ENCODE assay signal across 8 cellular contexts in genomic region chr2:216283038-216283900, GRCh38.
DNase-seq lines count a peak whose midpoint lies in the region; ATAC-seq, FAIRE-seq and TF ChIP-seq lines count a peak whose summit lies in the region.

No MANE protein-coding gene starts in this region.

- H3K18ac ChIP-seq in H1 (ENCODE audit: extremely low read depth, low read length) = no peak overlapping the region

- H2BK20ac ChIP-seq in H1 (ENCODE audit: low read length) = 0 out of 2 replicates have a peak overlapping the region, but pooled peaks have one; percentile 27

- H2BK5ac ChIP-seq in H1 (ENCODE audit: low read depth, low read length) = peak overlapping the region; percentile 69; the same call in 1 of the 2 replicates

- DNase-seq in cardiac muscle cell (ENCODE audit: low read depth in 1 of 2, low spot score in 1 of 2) = peak in 1 of 2 donors; percentile 77
- DNase-seq in Right ventricle myocardium superior = no peak
- peak; percentile 83 to 95 for DNase-seq in H1 (ENCODE audit: low read depth in 1 of 2, low spot score in 2 of 2)
- DNase-seq in stimulated activated naive CD8-positive, alpha-beta T cell treated with anti-CD3 and anti-CD28 coated beads, Interleukin-15, Interleukin-2, amounts not matched to agents 100 U/mL and 50 U/mL, for 24 hours = peak; percentile 41
- no peak for DNase-seq in central memory CD4-positive, alpha-beta T cell
- no peak for DNase-seq in NCI-H187 treated with DMSO at 0.1 percent for 48 hours (lab: John Stamatoyannopoulos, UW)

- no peaks in the 10 kb centered on the region for H3K79me2 ChIP-seq in KMS-11 (ENCODE audit: insufficient read depth, low read depth)
- H3K79me2 ChIP-seq in H1 (ENCODE audit: control insufficient read depth in 1 of 2, insufficient read depth in 2 of 2, low read length in 2 of 2) = no peaks in the 10 kb centered on the region

- H3K27ac ChIP-seq in cardiac muscle cell = no peak overlapping the region
- no peak overlapping the region for H3K27ac ChIP-seq in KMS-11
- no peak overlapping the region for H3K27ac ChIP-seq in H1 (ENCODE audit: low read depth, low read length)

- 50% methylated on average over 11 of the region's 12 CpGs; no CpG with 5 or more reads in 1 of the 2 experiments for WGBS in H1 (ENCODE audit: extremely low coverage in 1 of 2, insufficient coverage in 1 of 2, insufficient read length in 1 of 2, insufficient replicate concordance in 2 of 2, low coverage in 1 of 2, low lambda C conversion rate in 2 of 2, missing lambda C conversion rate in 1 of 2), 2 experiments

- TF ChIP-seq RAD21 in H1 (IDR thresholded peaks at IDR 0.05 in 1 of 2, conservative IDR thresholded peaks at IDR 0.05 in 1 of 2; ENCODE audit: low read depth in 2 of 2, low read length in 2 of 2) = peak; percentile 76 to 83

- intact Hi-C loops in Right ventricle myocardium superior (cut with DNase I) = no loop called here

- peak overlapping the region; percentile 56; the same call in 1 of the 2 replicates for H2BK12ac ChIP-seq in H1 (ENCODE audit: low read depth, low read length)

- H3K36me3 ChIP-seq in cardiac muscle cell = no peaks in the 10 kb centered on the region
- no peaks in the 10 kb centered on the region for H3K36me3 ChIP-seq in KMS-11 (ENCODE audit: insufficient read depth)
- H3K36me3 ChIP-seq in H1 (ENCODE audit: control insufficient read depth in 2 of 4, insufficient read depth in 4 of 4, low read length in 3 of 4) = no peaks in the 10 kb centered on the region

- peak; percentile 69 for FAIRE-seq in H1 (lab: Jason Lieb, UNC)

- no peaks in the 10 kb centered on the region for H3K79me1 ChIP-seq in H1 (ENCODE audit: low read depth, low read length)

- no peak overlapping the region for H4K5ac ChIP-seq in H1 (ENCODE audit: insufficient read length, low read depth, low read length)

- H4K20me1 ChIP-seq in KMS-11 (ENCODE audit: insufficient read depth) (no peaks in the 10 kb centered on the region), H1 (replicated peaks in 1 of 2; ENCODE audit: control insufficient read depth in 1 of 2, insufficient read depth in 2 of 2, low read length in 2 of 2) (no peaks in the 10 kb centered on the region)

- no peak overlapping the region for H3K4ac ChIP-seq in H1 (replicated peaks; ENCODE audit: insufficient read length, low read depth, low read length)

- H3K23ac ChIP-seq in H1 (ENCODE audit: insufficient read length) = no peak overlapping the region

- TF ChIP-seq CTCF in cardiac muscle cell (IDR thresholded peaks at IDR 0.05; ENCODE audit: low read depth, low read length) = peak; percentile 41
- TF ChIP-seq CTCF in KMS-11 (conservative IDR thresholded peaks at IDR 0.05; ENCODE audit: low read depth, low read length) = peak; percentile 28; the same call in 1 of the 2 replicates
- TF ChIP-seq CTCF in H1 (IDR thresholded peaks at IDR 0.05; ENCODE audit: control extremely low read depth in 1 of 3, insufficient read depth in 1 of 3, low read depth in 1 of 3, low read length in 3 of 3) = peak; percentile 88 to 100 (median 99)

- H2BK120ac ChIP-seq in H1 (replicated peaks; ENCODE audit: low read depth, low read length) = no peak overlapping the region

- POLR2A ChIA-PET in H1 (lab: Charles Lee; ENCODE audit: partially characterized antibody) = interaction anchor here (0.7 to 1.4 kb wide), 4 partner anchors 8 to 68 kb away, joined by 3 read pairs; no protein-coding TSS in a partner anchor

- H4K91ac ChIP-seq in H1 (replicated peaks; ENCODE audit: insufficient read length, low read length) = no peak overlapping the region

- H2AK5ac ChIP-seq in H1 (ENCODE audit: low read depth, low read length) = no peak overlapping the region

- CTCF ChIA-PET in H1 (lab: Charles Lee; ENCODE audit: partially characterized antibody) = interaction anchor here (0.7 to 5.4 kb wide), 37 partner anchors 7 to 1756 kb away, joined by 3 to 49 read pairs (median 6); partner anchors contain the start of gene MARCHF4

- H3K14ac ChIP-seq in H1 (ENCODE audit: insufficient read length) = no peak overlapping the region

- H3K4me1 ChIP-seq in cardiac muscle cell (ENCODE audit: low read depth) (peaks cover 13% of the 10 kb centered on the region), KMS-11 (ENCODE audit: low read depth, poor library complexity, severe bottlenecking) (no peaks in the 10 kb centered on the region), H1 (replicated peaks in 1 of 4; ENCODE audit: control insufficient read depth in 3 of 4, insufficient read depth in 4 of 4, low read length in 3 of 4) (peaks cover 11 to 38% (median 18%) of the 10 kb centered on the region in 4 experiments)

- no peak for TF ChIP-seq EP300 in H1 (IDR thresholded peaks at IDR 0.05; ENCODE audit: borderline replicate concordance in 1 of 2, low read depth in 2 of 2, low read length in 2 of 2)

- peak overlapping the region; percentile 85; the same call in 1 of the 2 replicates for H4K8ac ChIP-seq in H1 (ENCODE audit: extremely low read depth, insufficient read depth, low read length)

- H2BK15ac ChIP-seq in H1 (ENCODE audit: low read length) = no peak overlapping the region; the same call in 1 of the 2 replicates

- H3K4me2 ChIP-seq in KMS-11 (no peak overlapping the region), H1 (ENCODE audit: insufficient read depth in 1 of 2, low read depth in 2 of 2, low read length in 2 of 2) (no peak overlapping the region)

- no peak overlapping the region for H3K56ac ChIP-seq in H1 (replicated peaks; ENCODE audit: insufficient read length, low read depth, low read length)

- H3K23me2 ChIP-seq in H1 (ENCODE audit: low read depth, low read length) = no peaks in the 10 kb centered on the region

- H2AFZ ChIP-seq in KMS-11 (ENCODE audit: low read depth) = no peak overlapping the region
- no peak overlapping the region; the same call in 1 of the 2 replicates for H2AFZ ChIP-seq in H1 (ENCODE audit: low read length)

- ATAC-seq in Right ventricle myocardium superior (ENCODE audit: poor library complexity) (no peak), GM18870 (IDR thresholded peaks at IDR 0.05; ENCODE audit: unreplicated experiment) (no peak)
- no peak for ATAC-seq in stimulated activated naive CD8-positive, alpha-beta T cell treated with anti-CD3 and anti-CD28 coated beads, Interleukin-15, Interleukin-2, amounts not matched to agents 100 U/mL and 50 U/mL, for 24 hours

- no peak for TF ChIP-seq POLR2A in H1 (IDR thresholded peaks at IDR 0.05; ENCODE audit: control extremely low read depth in 1 of 2, low read depth in 2 of 2, low read length in 2 of 2)

- H3K9ac ChIP-seq in KMS-11 (no peak overlapping the region), H1 (replicated peaks in 1 of 4; ENCODE audit: extremely low read depth in 1 of 4, low read depth in 3 of 4, low read length in 3 of 4) (no peak overlapping the region)

- H3K9me3 ChIP-seq in cardiac muscle cell (ENCODE audit: low read depth) = no peaks in the 10 kb centered on the region
- no peaks in the 10 kb centered on the region for H3K9me3 ChIP-seq in H1 (ENCODE audit: insufficient read depth in 2 of 2, low read depth in 1 of 2, low read length in 1 of 2)

- H3K27me3 ChIP-seq in cardiac muscle cell = no peaks in the 10 kb centered on the region
- H3K27me3 ChIP-seq in KMS-11 (ENCODE audit: insufficient read depth, low read depth) = no peaks in the 10 kb centered on the region
- H3K27me3 ChIP-seq in H1 (replicated peaks in 1 of 4; ENCODE audit: control insufficient read depth in 3 of 4, extremely low read depth in 1 of 4, insufficient read depth in 3 of 4, low read length in 3 of 4) = no peaks in the 10 kb centered on the region

- H3K4me3 ChIP-seq in cardiac muscle cell (no peak overlapping the region), KMS-11 (IDR thresholded peaks at IDR 0.05; ENCODE audit: insufficient read depth, low read depth, low read length) (no peak overlapping the region), H1 (ENCODE audit: extremely low read depth in 1 of 4, insufficient read depth in 2 of 4, low read depth in 3 of 4, low read length in 4 of 4) (no peak overlapping the region)

TF ChIP-seq in H1, 55 proteins besides CTCF, POLR2A, EP300 and RAD21 (continues in another document):
- no peak for TF ChIP-seq BCL11A (IDR thresholded peaks at IDR 0.05; ENCODE audit: low read depth in 2 of 2, low read length in 2 of 2)
- no peak for TF ChIP-seq CBX5 (IDR thresholded peaks at IDR 0.05; ENCODE audit: low read depth, low read length)
- no peak for TF ChIP-seq RBBP5 (IDR thresholded peaks at IDR 0.05; ENCODE audit: borderline replicate concordance, low read depth, low read length)
- no peak for TF ChIP-seq SP2 (IDR thresholded peaks at IDR 0.05; ENCODE audit: low read length)
- TF ChIP-seq HDAC2 (IDR thresholded peaks at IDR 0.05; ENCODE audit: borderline replicate concordance in 1 of 2, low read depth in 2 of 2, low read length in 2 of 2) = no peak
- peak; percentile 41; the same call in 1 of the 2 replicates for TF ChIP-seq YY1 (IDR thresholded peaks at IDR 0.05; ENCODE audit: low read depth, low read length)
- TF ChIP-seq KDM5A (IDR thresholded peaks at IDR 0.05; ENCODE audit: low read length) = no peak
- no peak for TF ChIP-seq EGR1 (IDR thresholded peaks at IDR 0.05; ENCODE audit: borderline replicate concordance, low read depth, low read length)
- 0 out of 2 replicates have a peak, but pooled peaks have one; percentile 23 for TF ChIP-seq ATF3 (IDR thresholded peaks at IDR 0.05; ENCODE audit: insufficient read depth, low read depth, low read length)
- no peak for TF ChIP-seq E2F6 (IDR thresholded peaks at IDR 0.05)
- no peak for TF ChIP-seq BRCA1 (IDR thresholded peaks at IDR 0.05; ENCODE audit: low read depth, low read length)
- TF ChIP-seq USF2 (IDR thresholded peaks at IDR 0.05; ENCODE audit: low read length) = no peak
- no peak for TF ChIP-seq FOSL1 (IDR thresholded peaks at IDR 0.05; ENCODE audit: insufficient read depth, low read depth, low read length)
- TF ChIP-seq SIN3A (conservative IDR thresholded peaks at IDR 0.05 in 1 of 2, IDR thresholded peaks at IDR 0.05 in 1 of 2; ENCODE audit: low read depth in 1 of 2, low read length in 2 of 2) = no peak

Comparison
In these comparisons a context has a peak if more than half of its experiments do, and no peak if none do; other contexts are left out.
1. DNase-seq: peak in H1 (2 of 2) and stimulated activated naive CD8-positive, alpha-beta T cell treated with anti-CD3 and anti-CD28 coated beads, Interleukin-15, Interleukin-2, amounts not matched to agents 100 U/mL and 50 U/mL, for 24 hours (single experiment); none in Right ventricle myocardium superior (single experiment), central memory CD4-positive, alpha-beta T cell (single experiment) and NCI-H187 treated with DMSO at 0.1 percent for 48 hours (single experiment).
2. CTCF ChIP-seq: peak in every context shown above with its lines; median percentile 99 in H1; 41 in cardiac muscle cell; 28 in KMS-11.